ENCODE assay signal across 8 cellular contexts in genomic region chr6:24668066-24668996, GRCh38. TPM values are rescaled to one million over a fixed set of nuclear protein-coding genes. Genes with fewer than 3 reads are reported as not detected.
DNase-seq lines count a peak whose midpoint lies in the region; ATAC-seq, FAIRE-seq and TF ChIP-seq lines count a peak whose summit lies in the region.
"Not testable (repeated sequence)": the region's sequence is repeated elsewhere in the genome, so short reads cannot be mapped to it uniquely, and the experiment has no call there.
"Had no signal": no experiment of that assay in that cellular context is flagged by ENCODE, and none has a peak within 500 bp of the region (broad histone marks: within the 10 kb centered on the region; RNA-seq: fewer than 3 reads in every experiment).

No MANE protein-coding gene starts in this region.

- not testable (repeated sequence) for H3K9me3 ChIP-seq in MM.1S (replicated peaks; ENCODE audit: insufficient read depth, low read length); SK-N-SH
- H3K9me3 ChIP-seq in HepG2 (ENCODE audit: low read length) = peaks cover 24% of the 10 kb centered on the region

- ATAC-seq in HepG2 = not testable (repeated sequence)

- not testable (repeated sequence) for TF ChIP-seq POLR2A in HepG2 (IDR thresholded peaks at IDR 0.05; ENCODE audit: insufficient read depth in 1 of 2, low read depth in 2 of 2, low read length in 2 of 2)

- H3K27ac Mint-ChIP-seq in activated naive CD4-positive, alpha-beta T cell treated with anti-CD3 and anti-CD28 coated beads, Interleukin-2, amount 10 ng/mL, durations not matched to agents 7 days and 5 days = peak overlapping the region; percentile 45
- not testable (repeated sequence) for H3K27ac Mint-ChIP-seq in endothelial cell (ENCODE audit: unreplicated experiment)
- peak overlapping the region; percentile 100 for H3K27ac Mint-ChIP-seq in progenitor cell of endocrine pancreas

- 79% methylated on average over 18 of the region's 18 CpGs for WGBS in SK-N-SH (ENCODE audit: low lambda C conversion rate)
- 92% methylated on average over 18 of the region's 18 CpGs for WGBS in HepG2 (ENCODE audit: low lambda C conversion rate)

- H3K9ac ChIP-seq in MM.1S (ENCODE audit: low read length); SK-N-SH: not testable (repeated sequence)
- H3K9ac ChIP-seq in HepG2 (ENCODE audit: insufficient read depth, low read depth, low read length) = peak overlapping the region; percentile 88; the same call in 1 of the 2 replicates

- not testable (repeated sequence) for H3F3A ChIP-seq in MM.1S (ENCODE audit: insufficient read depth, low read length); SK-N-SH (replicated peaks; ENCODE audit: insufficient read depth)

- peaks cover 46% of the 10 kb centered on the region for H3K36me3 Mint-ChIP-seq in activated naive CD4-positive, alpha-beta T cell treated with anti-CD3 and anti-CD28 coated beads, Interleukin-2, amount 10 ng/mL, durations not matched to agents 7 days and 5 days
- H3K36me3 Mint-ChIP-seq in endothelial cell (ENCODE audit: low read depth, unreplicated experiment) (peaks cover 49% of the 10 kb centered on the region), progenitor cell of endocrine pancreas (ENCODE audit: insufficient read depth) (peaks cover 37% of the 10 kb centered on the region)

- not testable (repeated sequence) for H3K9me2 ChIP-seq in MM.1S (replicated peaks; ENCODE audit: insufficient read depth, low read length); SK-N-SH

- not testable (repeated sequence) for FAIRE-seq in HepG2 (lab: Jason Lieb, UNC)

- H3K79me2 ChIP-seq in MM.1S (ENCODE audit: low read length) (peaks cover 32% of the 10 kb centered on the region), SK-N-SH (ENCODE audit: insufficient read depth) (peaks cover 41% of the 10 kb centered on the region), HepG2 (ENCODE audit: insufficient read depth, low read length) (peaks cover 35% of the 10 kb centered on the region)

- in situ Hi-C loops in HepG2 (cut with HindIII; ENCODE audit: extremely low pct_ligation_motif_present, low pct_unique_long_range_greater_than_20kb) = not testable (repeated sequence)

- not testable (repeated sequence) for H3K4me1 ChIP-seq in MM.1S (ENCODE audit: low read length)
- H3K4me1 ChIP-seq in SK-N-SH (ENCODE audit: control insufficient read depth in 1 of 2, insufficient read depth in 2 of 2, low read depth in 1 of 2, low read length in 1 of 2) (peaks cover 6 to 14% of the 10 kb centered on the region in 2 experiments; a peak in 2 of 4 replicates), HepG2 (ENCODE audit: insufficient read depth, low read length) (peaks cover 42% of the 10 kb centered on the region)

- not testable (repeated sequence) for H4K20me1 ChIP-seq in MM.1S (ENCODE audit: insufficient read depth, low read length); SK-N-SH (ENCODE audit: insufficient read depth); HepG2 (ENCODE audit: insufficient read depth, low read length)

- not testable (repeated sequence) for H3K36me3 ChIP-seq in MM.1S (replicated peaks; ENCODE audit: insufficient read depth, low read length); HepG2 (replicated peaks in 1 of 2; ENCODE audit: control insufficient read depth in 1 of 2, insufficient read depth in 2 of 2, low read length in 2 of 2)
- H3K36me3 ChIP-seq in SK-N-SH (replicated peaks in 1 of 2; ENCODE audit: control insufficient read depth in 1 of 2, insufficient read depth in 2 of 2, low read length in 1 of 2) = peaks cover 18 to 20% of the 10 kb centered on the region in 2 experiments

- peaks cover 49% of the 10 kb centered on the region for H3K4me1 Mint-ChIP-seq in activated naive CD4-positive, alpha-beta T cell treated with anti-CD3 and anti-CD28 coated beads, Interleukin-2, amount 10 ng/mL, durations not matched to agents 7 days and 5 days
- H3K4me1 Mint-ChIP-seq in endothelial cell (ENCODE audit: unreplicated experiment) (peaks cover 16% of the 10 kb centered on the region), progenitor cell of endocrine pancreas (ENCODE audit: low read depth) (peaks cover 27% of the 10 kb centered on the region)

- peak; percentile 95 for DNase-seq in GDM1 (lab: John Stamatoyannopoulos, UW)
- DNase-seq in MM.1S; SK-N-SH; activated naive CD4-positive, alpha-beta T cell treated with anti-CD3 and anti-CD28 coated beads, Interleukin-2, amount 10 ng/mL, durations not matched to agents 7 days and 5 days; endothelial cell (ENCODE audit: low spot score); HepG2 (ENCODE audit: low spot score); progenitor cell of endocrine pancreas (ENCODE audit: low spot score, unreplicated experiment): not testable (repeated sequence)

- H3K4me3 Mint-ChIP-seq in activated naive CD4-positive, alpha-beta T cell treated with anti-CD3 and anti-CD28 coated beads, Interleukin-2, amount 10 ng/mL, durations not matched to agents 7 days and 5 days = peak overlapping the region; percentile 88
- H3K4me3 Mint-ChIP-seq in endothelial cell (ENCODE audit: unreplicated experiment) (peak overlapping the region; percentile 12), progenitor cell of endocrine pancreas (ENCODE audit: low read depth) (peak overlapping the region; percentile 88)

- not testable (repeated sequence) for H3K27ac ChIP-seq in MM.1S (ENCODE audit: low read length); SK-N-SH (ENCODE audit: low read depth in 2 of 2, low read length in 1 of 2)
- H3K27ac ChIP-seq in HepG2 (ENCODE audit: extremely low read length, insufficient read depth, low read length) = peak overlapping the region; percentile 95

- not testable (repeated sequence) for H3K27me3 Mint-ChIP-seq in activated naive CD4-positive, alpha-beta T cell treated with anti-CD3 and anti-CD28 coated beads, Interleukin-2, amount 10 ng/mL, durations not matched to agents 7 days and 5 days; endothelial cell (ENCODE audit: unreplicated experiment); progenitor cell of endocrine pancreas

- peak overlapping the region; percentile 87; the same call in 1 of the 2 replicates for H3K4me3 ChIP-seq in MM.1S (ENCODE audit: low read length)
- peak overlapping the region; percentile 67 to 82; a peak in 2 of 4 replicates for H3K4me3 ChIP-seq in SK-N-SH (ENCODE audit: low read depth in 2 of 2, low read length in 1 of 2)
- H3K4me3 ChIP-seq in HepG2 (replicated peaks in 1 of 3; ENCODE audit: insufficient read depth in 1 of 3, low read depth in 2 of 3, low read length in 3 of 3) = peak overlapping the region in 1 of 3 experiments; percentile 95; a peak in 3 of 6 replicates

- TF ChIP-seq EP300 in SK-N-SH (IDR thresholded peaks at IDR 0.05; ENCODE audit: borderline replicate concordance in 1 of 2, low read depth in 1 of 2, low read length in 1 of 2); HepG2 (IDR thresholded peaks at IDR 0.05; ENCODE audit: low read depth in 2 of 2, low read length in 2 of 2); HepG2 (CRISPR knock-in tag; IDR thresholded peaks at IDR 0.05; ENCODE audit: borderline replicate concordance): not testable (repeated sequence)

- POLR2A ChIA-PET in SK-N-SH (lab: Yijun Ruan, JAX) = not testable (repeated sequence)
- POLR2A ChIA-PET in HepG2 (lab: Yijun Ruan, JAX) = interaction anchor here (2.8 to 3.1 kb wide), 2 partner anchors 15 to 53 kb away, joined by 12 to 22 read pairs; no protein-coding TSS in a partner anchor

- H3K9me3 Mint-ChIP-seq in activated naive CD4-positive, alpha-beta T cell treated with anti-CD3 and anti-CD28 coated beads, Interleukin-2, amount 10 ng/mL, durations not matched to agents 7 days and 5 days = peaks cover 18% of the 10 kb centered on the region
- H3K9me3 Mint-ChIP-seq in endothelial cell (ENCODE audit: unreplicated experiment) (peaks cover 15% of the 10 kb centered on the region), progenitor cell of endocrine pancreas (ENCODE audit: low read depth) (peaks cover 25% of the 10 kb centered on the region)

- CTCF ChIA-PET in SK-N-SH (lab: Yijun Ruan, JAX) = interaction anchor here (1.1 to 7.3 kb wide), 4 partner anchors 11 to 86 kb away, joined by 3 to 96 read pairs (median 6); no protein-coding TSS in a partner anchor
- CTCF ChIA-PET in activated naive CD4-positive, alpha-beta T cell treated with anti-CD3 and anti-CD28 coated beads, Interleukin-2, amount 10 ng/mL, durations not matched to agents 7 days and 5 days (lab: Charles Lee) = interaction anchor here (1.6 kb wide), 1 partner anchor 74 kb away, joined by 3 read pairs; no protein-coding TSS in a partner anchor
- CTCF ChIA-PET in HepG2 (lab: Yijun Ruan, JAX; ENCODE audit: low intra/inter-chr PET ratio, low total read pairs) = not testable (repeated sequence)

- H3K27me3 ChIP-seq in MM.1S (replicated peaks; ENCODE audit: insufficient read depth, low read length); SK-N-SH (ENCODE audit: insufficient read depth); HepG2 (ENCODE audit: control insufficient read depth in 1 of 2, insufficient read depth in 2 of 2, low read length in 2 of 2): not testable (repeated sequence)

- H3K4me2 ChIP-seq in MM.1S (ENCODE audit: low read depth, low read length) = peak overlapping the region; percentile 89; the same call in 1 of the 2 replicates
- peak overlapping the region; percentile 79 for H3K4me2 ChIP-seq in SK-N-SH
- peak overlapping the region; percentile 83 for H3K4me2 ChIP-seq in HepG2 (ENCODE audit: low read depth, low read length)

- H2AFZ ChIP-seq in MM.1S (ENCODE audit: low read length); SK-N-SH (ENCODE audit: low read depth); HepG2 (ENCODE audit: low read length): not testable (repeated sequence)

- BruUV-seq in HepG2 (replicated peaks; lab: Mats Ljungman, UMichigan) = not testable (repeated sequence)

- TF ChIP-seq CTCF in MM.1S (IDR thresholded peaks at IDR 0.05; ENCODE audit: low read length); SK-N-SH (IDR thresholded peaks at IDR 0.05); endothelial cell (IDR thresholded peaks at IDR 0.05; ENCODE audit: unreplicated experiment); HepG2 (CRISPR knock-in tag; IDR thresholded peaks at IDR 0.05); progenitor cell of endocrine pancreas (IDR thresholded peaks at IDR 0.05; ENCODE audit: unreplicated experiment): not testable (repeated sequence)

- not testable (repeated sequence) for TF ChIP-seq RAD21 in SK-N-SH (IDR thresholded peaks at IDR 0.05; ENCODE audit: low read length); HepG2 (CRISPR knock-in tag; IDR thresholded peaks at IDR 0.05)

- intact Hi-C loops in HepG2 (cut with micrococcal nuclease; ENCODE audit: unreplicated experiment) = loop anchor here (5.0 kb wide), 1 partner anchor 171 kb away; no protein-coding TSS in a partner anchor

RNA-seq across cellular contexts. Expression of gene ACOT13, which starts 1.5 kb away (rescaled TPM):
- polyA plus RNA-seq in SK-N-SH (2012; rRNA removed) = 18.0 and 20.8 TPM in 2 replicates
- 24.5 and 33.6 TPM in 2 replicates for polyA plus RNA-seq in SK-N-SH (2012; cell fraction: cytosol; rRNA removed)
- polyA plus RNA-seq in SK-N-SH (2012; cell fraction: nucleus; rRNA removed) = 5.2 and 7.7 TPM in 2 replicates
- total RNA-seq in endothelial cell (ENCODE audit: unreplicated experiment) = 22.1 TPM
- 31.5 and 50.9 TPM in 2 replicates for total RNA-seq in HepG2 (2016; rRNA removed; fragmentation: Illumina TruSeq; extraction: Trizol)
- total RNA-seq in HepG2 (2016; cell fraction: cytosol; rRNA removed; fragmentation: Illumina TruSeq; extraction: Trizol; ENCODE audit: low read depth) = 6.6 and 8.6 TPM in 2 replicates
- total RNA-seq in HepG2 (2016; cell fraction: insoluble cytoplasmic fraction; rRNA removed; fragmentation: Illumina TruSeq; extraction: Trizol) = 33.5 and 52.4 TPM in 2 replicates
- 15.3 and 16.7 TPM in 2 replicates for total RNA-seq in HepG2 (2016; cell fraction: membrane; rRNA removed; fragmentation: Illumina TruSeq; extraction: Trizol)
- 8.2 and 8.5 TPM in 2 replicates for total RNA-seq in HepG2 (2016; cell fraction: nucleus; rRNA removed; fragmentation: Illumina TruSeq; extraction: Trizol)
- 37.5 and 45.1 TPM in 2 replicates for polyA plus RNA-seq in HepG2 (2011; rRNA removed)
- 15.1 and 22.8 TPM in 2 replicates for polyA plus RNA-seq in HepG2 (2011; cell fraction: cytosol; rRNA removed)
- 6.6 and 7.0 TPM in 2 replicates for polyA plus RNA-seq in HepG2 (2011; cell fraction: nucleus; rRNA removed)
- polyA plus RNA-seq in HepG2 (2012) = 33.4 and 56.4 TPM in 2 replicates
- polyA plus RNA-seq in HepG2 (2016; cell fraction: cytosol; fragmentation: Illumina TruSeq; extraction: Trizol; ENCODE audit: low read depth) = 13.4 and 16.5 TPM in 2 replicates
- polyA plus RNA-seq in HepG2 (2016; cell fraction: insoluble cytoplasmic fraction; fragmentation: Illumina TruSeq; extraction: Trizol; ENCODE audit: low read depth) = 53.6 and 58.5 TPM in 2 replicates
- polyA plus RNA-seq in HepG2 (2016; cell fraction: membrane; fragmentation: Illumina TruSeq; extraction: Trizol; ENCODE audit: low read depth) = 16.5 and 18.7 TPM in 2 replicates
- 21.0 and 21.1 TPM in 2 replicates for polyA plus RNA-seq in HepG2 (2016; cell fraction: nucleus; fragmentation: Illumina TruSeq; extraction: Trizol; ENCODE audit: insufficient read depth, low read depth)
- 3.0 and 5.1 TPM in 2 replicates for polyA minus RNA-seq in HepG2 (2011; rRNA and poly(A)+ RNA removed; ENCODE audit: low replicate concordance)
- polyA minus RNA-seq in HepG2 (2011; cell fraction: cytosol; rRNA and poly(A)+ RNA removed) = 6.4 and 9.3 TPM in 2 replicates
- polyA minus RNA-seq in HepG2 (2011; cell fraction: nucleus; rRNA and poly(A)+ RNA removed) = 4.5 and 6.3 TPM in 2 replicates
- total RNA-seq in progenitor cell of endocrine pancreas = 42.3 and 45.9 TPM in 2 replicates

RNA-seq across cellular contexts. Expression of gene TDP2, which starts 1.6 kb away (rescaled TPM):
- polyA plus RNA-seq in SK-N-SH (2012; rRNA removed) (20.0 and 20.2 TPM in 2 replicates), HepG2 (2011; rRNA removed) (28.5 and 30.5 TPM in 2 replicates)
- polyA plus RNA-seq in SK-N-SH (2012; cell fraction: cytosol; rRNA removed) = 23.6 and 29.5 TPM in 2 replicates
- polyA plus RNA-seq in SK-N-SH (2012; cell fraction: nucleus; rRNA removed) = 24.8 and 38.0 TPM in 2 replicates
- total RNA-seq in endothelial cell (ENCODE audit: unreplicated experiment) (33.9 TPM), HepG2 (2016; rRNA removed; fragmentation: Illumina TruSeq; extraction: Trizol) (42.6 and 73.1 TPM in 2 replicates), progenitor cell of endocrine pancreas (65.6 and 69.8 TPM in 2 replicates)
- 10.2 and 10.8 TPM in 2 replicates for total RNA-seq in HepG2 (2016; cell fraction: cytosol; rRNA removed; fragmentation: Illumina TruSeq; extraction: Trizol; ENCODE audit: low read depth)
- total RNA-seq in HepG2 (2016; cell fraction: insoluble cytoplasmic fraction; rRNA removed; fragmentation: Illumina TruSeq; extraction: Trizol) = 42.3 and 70.9 TPM in 2 replicates
- 31.3 and 32.0 TPM in 2 replicates for total RNA-seq in HepG2 (2016; cell fraction: membrane; rRNA removed; fragmentation: Illumina TruSeq; extraction: Trizol)
- 42.3 and 44.0 TPM in 2 replicates for total RNA-seq in HepG2 (2016; cell fraction: nucleus; rRNA removed; fragmentation: Illumina TruSeq; extraction: Trizol)
- 15.3 and 20.6 TPM in 2 replicates for polyA plus RNA-seq in HepG2 (2011; cell fraction: cytosol; rRNA removed)
- polyA plus RNA-seq in HepG2 (2011; cell fraction: nucleus; rRNA removed) = 22.8 and 29.8 TPM in 2 replicates
- polyA plus RNA-seq in HepG2 (2012) = 41.8 and 51.0 TPM in 2 replicates
- polyA plus RNA-seq in HepG2 (2016; cell fraction: cytosol; fragmentation: Illumina TruSeq; extraction: Trizol; ENCODE audit: low read depth) = 10.0 and 11.4 TPM in 2 replicates
- polyA plus RNA-seq in HepG2 (2016; cell fraction: insoluble cytoplasmic fraction; fragmentation: Illumina TruSeq; extraction: Trizol; ENCODE audit: low read depth) = 109 and 114 TPM in 2 replicates
- polyA plus RNA-seq in HepG2 (2016; cell fraction: membrane; fragmentation: Illumina TruSeq; extraction: Trizol; ENCODE audit: low read depth) = 29.1 and 29.5 TPM in 2 replicates
- polyA plus RNA-seq in HepG2 (2016; cell fraction: nucleus; fragmentation: Illumina TruSeq; extraction: Trizol; ENCODE audit: insufficient read depth, low read depth) = 64.6 and 67.4 TPM in 2 replicates
- 12.8 and 18.3 TPM in 2 replicates for polyA minus RNA-seq in HepG2 (2011; rRNA and poly(A)+ RNA removed; ENCODE audit: low replicate concordance)
- 12.9 and 13.3 TPM in 2 replicates for polyA minus RNA-seq in HepG2 (2011; cell fraction: cytosol; rRNA and poly(A)+ RNA removed)
- 50.3 and 64.9 TPM in 2 replicates for polyA minus RNA-seq in HepG2 (2011; cell fraction: nucleus; rRNA and poly(A)+ RNA removed)

RNA-seq across cellular contexts. Expression of gene KIAA0319, which starts 22.3 kb away (rescaled TPM):
- polyA plus RNA-seq in SK-N-SH (2012; rRNA removed) = 0.03 and 0.06 TPM in 2 replicates
- polyA plus RNA-seq in SK-N-SH (2012; cell fraction: cytosol; rRNA removed) = 0.04 TPM in 2 replicates
- 0.12 and 0.14 TPM in 2 replicates for polyA plus RNA-seq in SK-N-SH (2012; cell fraction: nucleus; rRNA removed)
- total RNA-seq in endothelial cell (ENCODE audit: unreplicated experiment) = 0.18 TPM
- not detected in 2 replicates for total RNA-seq in HepG2 (2016; rRNA removed; fragmentation: Illumina TruSeq; extraction: Trizol)
- not detected in 2 replicates for total RNA-seq in HepG2 (2016; cell fraction: cytosol; rRNA removed; fragmentation: Illumina TruSeq; extraction: Trizol; ENCODE audit: low read depth)
- 0.02 TPM in 1 of 2 replicates, not detected in the other for total RNA-seq in HepG2 (2016; cell fraction: insoluble cytoplasmic fraction; rRNA removed; fragmentation: Illumina TruSeq; extraction: Trizol)
- total RNA-seq in HepG2 (2016; cell fraction: membrane; rRNA removed; fragmentation: Illumina TruSeq; extraction: Trizol) = 0.03 TPM in 1 of 2 replicates, not detected in the other
- not detected in 2 replicates for total RNA-seq in HepG2 (2016; cell fraction: nucleus; rRNA removed; fragmentation: Illumina TruSeq; extraction: Trizol)
- polyA plus RNA-seq in HepG2 (2011; rRNA removed) = 0.01 TPM in 1 of 2 replicates, not detected in the other
- 0.01 TPM in 2 replicates for polyA plus RNA-seq in HepG2 (2011; cell fraction: cytosol; rRNA removed)
- polyA plus RNA-seq in HepG2 (2011; cell fraction: nucleus; rRNA removed) = 0.03 TPM in 2 replicates
- 0.04 TPM in 1 of 2 replicates, not detected in the other for polyA plus RNA-seq in HepG2 (2012)
- not detected in 2 replicates for polyA plus RNA-seq in HepG2 (2016; cell fraction: cytosol; fragmentation: Illumina TruSeq; extraction: Trizol; ENCODE audit: low read depth)
- polyA plus RNA-seq in HepG2 (2016; cell fraction: insoluble cytoplasmic fraction; fragmentation: Illumina TruSeq; extraction: Trizol; ENCODE audit: low read depth) = not detected in 2 replicates
- polyA plus RNA-seq in HepG2 (2016; cell fraction: membrane; fragmentation: Illumina TruSeq; extraction: Trizol; ENCODE audit: low read depth) = not detected in 2 replicates
- not detected in 2 replicates for polyA plus RNA-seq in HepG2 (2016; cell fraction: nucleus; fragmentation: Illumina TruSeq; extraction: Trizol; ENCODE audit: insufficient read depth, low read depth)
- polyA minus RNA-seq in HepG2 (2011; rRNA and poly(A)+ RNA removed; ENCODE audit: low replicate concordance) = 0.12 and 7.9 TPM in 2 replicates
- polyA minus RNA-seq in HepG2 (2011; cell fraction: cytosol; rRNA and poly(A)+ RNA removed) = not detected in 2 replicates
- 0.13 TPM in 1 of 2 replicates, not detected in the other for polyA minus RNA-seq in HepG2 (2011; cell fraction: nucleus; rRNA and poly(A)+ RNA removed)
- total RNA-seq in progenitor cell of endocrine pancreas = 1.2 and 1.4 TPM in 2 replicates
- total RNA-seq: Right ventricle myocardium inferior had no signal

RNA-seq across cellular contexts. Expression of gene C6orf62, which starts 50.6 kb away (rescaled TPM):
- polyA plus RNA-seq in SK-N-SH (2012; rRNA removed) (36.0 and 42.3 TPM in 2 replicates), HepG2 (2011; rRNA removed) (54.8 and 55.6 TPM in 2 replicates)
- 48.3 and 56.8 TPM in 2 replicates for polyA plus RNA-seq in SK-N-SH (2012; cell fraction: cytosol; rRNA removed)
- polyA plus RNA-seq in SK-N-SH (2012; cell fraction: nucleus; rRNA removed) = 18.6 and 35.2 TPM in 2 replicates
- total RNA-seq in endothelial cell (ENCODE audit: unreplicated experiment) (88.8 TPM), HepG2 (2016; rRNA removed; fragmentation: Illumina TruSeq; extraction: Trizol) (90.4 and 135 TPM in 2 replicates), progenitor cell of endocrine pancreas (88.6 and 90.0 TPM in 2 replicates)
- total RNA-seq in HepG2 (2016; cell fraction: cytosol; rRNA removed; fragmentation: Illumina TruSeq; extraction: Trizol; ENCODE audit: low read depth) = 24.8 and 26.7 TPM in 2 replicates
- total RNA-seq in HepG2 (2016; cell fraction: insoluble cytoplasmic fraction; rRNA removed; fragmentation: Illumina TruSeq; extraction: Trizol) = 89.3 and 123 TPM in 2 replicates
- total RNA-seq in HepG2 (2016; cell fraction: membrane; rRNA removed; fragmentation: Illumina TruSeq; extraction: Trizol) = 130 and 133 TPM in 2 replicates
- 66.3 and 75.0 TPM in 2 replicates for total RNA-seq in HepG2 (2016; cell fraction: nucleus; rRNA removed; fragmentation: Illumina TruSeq; extraction: Trizol)
- 18.8 and 39.1 TPM in 2 replicates for polyA plus RNA-seq in HepG2 (2011; cell fraction: cytosol; rRNA removed)
- polyA plus RNA-seq in HepG2 (2011; cell fraction: nucleus; rRNA removed) = 24.8 and 28.1 TPM in 2 replicates
- 49.0 and 57.3 TPM in 2 replicates for polyA plus RNA-seq in HepG2 (2012)
- polyA plus RNA-seq in HepG2 (2016; cell fraction: cytosol; fragmentation: Illumina TruSeq; extraction: Trizol; ENCODE audit: low read depth) = 13.5 and 14.0 TPM in 2 replicates
- 91.3 and 99.8 TPM in 2 replicates for polyA plus RNA-seq in HepG2 (2016; cell fraction: insoluble cytoplasmic fraction; fragmentation: Illumina TruSeq; extraction: Trizol; ENCODE audit: low read depth)
- polyA plus RNA-seq in HepG2 (2016; cell fraction: membrane; fragmentation: Illumina TruSeq; extraction: Trizol; ENCODE audit: low read depth) = 58.3 and 65.2 TPM in 2 replicates
- 80.5 and 88.9 TPM in 2 replicates for polyA plus RNA-seq in HepG2 (2016; cell fraction: nucleus; fragmentation: Illumina TruSeq; extraction: Trizol; ENCODE audit: insufficient read depth, low read depth)
- polyA minus RNA-seq in HepG2 (2011; rRNA and poly(A)+ RNA removed; ENCODE audit: low replicate concordance) = 48.0 and 61.4 TPM in 2 replicates
- 47.3 and 69.6 TPM in 2 replicates for polyA minus RNA-seq in HepG2 (2011; cell fraction: cytosol; rRNA and poly(A)+ RNA removed)
- polyA minus RNA-seq in HepG2 (2011; cell fraction: nucleus; rRNA and poly(A)+ RNA removed) = 76.8 and 83.0 TPM in 2 replicates

Comparison
In these comparisons a context has a peak if more than half of its experiments do, and no peak if none do; other contexts are left out.
1. H3K4me3 Mint-ChIP-seq: peak in every context shown above with its lines; median percentile 88 in activated naive CD4-positive, alpha-beta T cell treated with anti-CD3 and anti-CD28 coated beads, Interleukin-2, amount 10 ng/mL, durations not matched to agents 7 days and 5 days; 88 in progenitor cell of endocrine pancreas; 12 in endothelial cell.